1 cellular context compared by ENCODE assay signal in the genomic region with DNA sequence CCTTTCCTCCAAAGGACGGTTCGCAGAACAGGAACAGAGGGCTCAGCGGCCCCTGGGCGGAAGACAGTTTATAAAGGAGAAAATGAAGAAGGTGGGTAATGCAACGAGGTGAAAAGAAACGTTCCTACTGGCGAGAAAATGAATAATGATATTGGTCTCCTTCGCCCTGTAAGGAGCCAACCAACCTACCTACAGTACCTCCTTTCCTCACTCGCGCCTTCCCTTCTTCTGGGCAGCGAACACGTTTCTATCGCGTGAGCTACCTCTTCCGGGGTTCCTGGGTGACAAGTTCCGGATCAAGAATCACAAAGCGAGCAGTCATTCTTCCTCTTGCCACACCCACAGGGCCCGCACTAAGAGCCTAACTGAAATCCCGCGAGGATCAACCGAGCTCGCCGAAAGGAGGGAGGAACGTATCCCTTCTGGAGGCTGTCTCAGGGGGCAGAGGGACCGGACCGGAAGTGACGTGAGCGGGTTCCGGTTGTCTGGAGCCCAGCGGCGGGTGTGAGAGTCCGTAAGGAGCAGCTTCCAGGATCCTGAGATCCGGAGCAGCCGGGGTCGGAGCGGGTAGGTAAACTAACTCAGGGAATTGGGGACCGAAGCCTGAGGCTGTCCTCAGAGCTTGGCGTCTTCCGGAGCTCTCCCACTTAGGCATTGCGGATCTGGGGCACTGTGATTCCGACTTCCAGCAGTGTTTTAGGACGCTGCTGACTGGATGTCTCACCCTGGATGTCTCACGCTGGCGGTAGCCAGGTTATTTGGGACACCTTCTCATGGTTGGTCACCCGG.
A peak's percentile ranks its signal among the peaks of the same experiment; 100 is the strongest.
TF ChIP-seq lines count a peak whose summit lies in the region.

A gene (minus strand): TSS at position 249 of the 789 bp plus-strand sequence. CDS start 9,452 bp downstream, outside the sequence.
A gene (plus strand): TSS at position 473 of the 789 bp plus-strand sequence. CDS start 23,793 bp downstream, outside the sequence.

TF ChIP-seq in GM23338, 12 proteins besides CTCF, POLR2A, EP300 and RAD21 (continued from another document):
- TF ChIP-seq, protein P1, sequence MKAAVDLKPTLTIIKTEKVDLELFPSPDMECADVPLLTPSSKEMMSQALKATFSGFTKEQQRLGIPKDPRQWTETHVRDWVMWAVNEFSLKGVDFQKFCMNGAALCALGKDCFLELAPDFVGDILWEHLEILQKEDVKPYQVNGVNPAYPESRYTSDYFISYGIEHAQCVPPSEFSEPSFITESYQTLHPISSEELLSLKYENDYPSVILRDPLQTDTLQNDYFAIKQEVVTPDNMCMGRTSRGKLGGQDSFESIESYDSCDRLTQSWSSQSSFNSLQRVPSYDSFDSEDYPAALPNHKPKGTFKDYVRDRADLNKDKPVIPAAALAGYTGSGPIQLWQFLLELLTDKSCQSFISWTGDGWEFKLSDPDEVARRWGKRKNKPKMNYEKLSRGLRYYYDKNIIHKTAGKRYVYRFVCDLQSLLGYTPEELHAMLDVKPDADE (IDR thresholded peaks at IDR 0.05), result peak; percentile 58
- TF ChIP-seq CREB1 (CRISPR knock-in tag; IDR thresholded peaks at IDR 0.05; ENCODE audit: low read depth), result peak; percentile 95
